ENCODE assay signal across 8 cellular contexts in genomic region chr15:39920510-39921273, GRCh38. TPM values are rescaled to one million over a fixed set of nuclear protein-coding genes. Genes with fewer than 3 reads are reported as not detected.
DNase-seq lines count a peak whose midpoint lies in the region; TF ChIP-seq lines count a peak whose summit lies in the region.

No MANE protein-coding gene starts in this region.

- H3K9ac ChIP-seq in GM23248 = peak overlapping the region; percentile 89

- peak; percentile 50 for TF ChIP-seq POLR2A in prostate gland (IDR thresholded peaks at IDR 0.05)

- H3K9me3 ChIP-seq in GM23248 (ENCODE audit: low read depth) (no peaks in the 10 kb centered on the region), left ventricle myocardium inferior (replicated peaks) (no peaks in the 10 kb centered on the region), prostate gland (no peaks in the 10 kb centered on the region)

- H3F3A ChIP-seq in GM23248 (ENCODE audit: insufficient read depth) = peaks cover 28% of the 10 kb centered on the region

- H3K79me2 ChIP-seq in GM23248 (ENCODE audit: insufficient read depth) = peaks cover 40% of the 10 kb centered on the region

- H3K4me3 ChIP-seq in GM23248 = peak overlapping the region; percentile 88
- H3K4me3 ChIP-seq in left ventricle myocardium inferior = peak overlapping the region; percentile 77
- H3K4me3 ChIP-seq in prostate gland = peak overlapping the region; percentile 74 to 80
- H3K4me3 ChIP-seq in urinary bladder (ENCODE audit: low read depth, low read length) = peak overlapping the region; percentile 51

- intact Hi-C loops in left ventricle myocardium inferior (cut with micrococcal nuclease) (no loop called here), prostate gland (cut with DNase I) (loop anchor here (2.0 kb wide), 1 partner anchor 14 kb away; the partner anchor contains the start of gene EIF2AK4)

- peak overlapping the region; percentile 89 for H3K4me2 ChIP-seq in GM23248 (ENCODE audit: unreplicated experiment)

- in situ Hi-C loops in G401 (cut with HindIII; ENCODE audit: low sequenced_read_pairs) (no loop called here), GM23248 (cut with MboI) (no loop called here)

- H3K36me3 ChIP-seq in GM23248 (ENCODE audit: low read depth) = 0 out of 2 replicates have a peak, but pooled peaks cover 3% of the 10 kb centered on the region
- H3K36me3 ChIP-seq in left ventricle myocardium inferior = no peaks in the 10 kb centered on the region
- H3K36me3 ChIP-seq in prostate gland = no peaks in the 10 kb centered on the region
- no peaks in the 10 kb centered on the region for H3K36me3 ChIP-seq in urinary bladder (ENCODE audit: insufficient read depth)

- H3K4me1 ChIP-seq in GM23248 (ENCODE audit: insufficient read depth) = peaks cover 45% of the 10 kb centered on the region
- peaks cover 23% of the 10 kb centered on the region for H3K4me1 ChIP-seq in left ventricle myocardium inferior
- no peaks in the 10 kb centered on the region for H3K4me1 ChIP-seq in prostate gland (replicated peaks)
- H3K4me1 ChIP-seq in urinary bladder (ENCODE audit: insufficient read depth) = no peaks in the 10 kb centered on the region

- no peaks in the 10 kb centered on the region for H4K20me1 ChIP-seq in GM23248 (ENCODE audit: insufficient read depth)

- H3K27me3 ChIP-seq in GM23248 (replicated peaks; ENCODE audit: insufficient read depth) = no peaks in the 10 kb centered on the region
- H3K27me3 ChIP-seq in left ventricle myocardium inferior (ENCODE audit: low read depth) = peaks cover 29% of the 10 kb centered on the region
- H3K27me3 ChIP-seq in prostate gland (replicated peaks; ENCODE audit: insufficient read depth) = no peaks in the 10 kb centered on the region

- TF ChIP-seq CTCF in left ventricle myocardium inferior (IDR thresholded peaks at IDR 0.05; ENCODE audit: borderline replicate concordance) (no peak), prostate gland (IDR thresholded peaks at IDR 0.05) (peak in 1 of 4 experiments; percentile 37)

- WGBS in GM23248 (ENCODE audit: low coverage in 1 of 2, low lambda C conversion rate in 2 of 2, missing lambda C conversion rate in 2 of 2), 2 experiments = 0 to 1% methylated on average over 51 to 56 of the region's 70 CpGs
- under 1% methylated on average over 57 of the region's 70 CpGs for WGBS in prostate gland
- under 1% methylated on average over 70 of the region's 70 CpGs for WGBS in urinary bladder

- H3K27ac ChIP-seq in GM23248 (peak overlapping the region; percentile 92), left ventricle myocardium inferior (replicated peaks) (peak overlapping the region; percentile 76), prostate gland (peak overlapping the region; percentile 78 to 80), urinary bladder (ENCODE audit: low read depth) (peak overlapping the region; percentile 31)

- H2AFZ ChIP-seq in GM23248 = peak overlapping the region; percentile 93

- no peaks in the 10 kb centered on the region for H3K9me2 ChIP-seq in GM23248 (ENCODE audit: insufficient read depth)

- DNase-seq in G401 (ENCODE audit: low spot score) (peak; percentile 79), GM23248 (peak; percentile 97), Kasumi-1 (lab: John Stamatoyannopoulos, UW) (peak; percentile 8 to 28), T follicular helper cell (ENCODE audit: low read depth) (peak; percentile 59), amniotic epithelial cell (ENCODE audit: low read depth) (peak; percentile 65), left ventricle myocardium inferior (peak; percentile 79), prostate gland (ENCODE audit: low spot score) (peak; percentile 57)

RNA-seq across cellular contexts. Expression of gene GPR176, which starts 0.6 kb away (rescaled TPM):
- total RNA-seq in G401 (2014; rRNA removed; shearing (Covaris generic)) = 0.98 and 2.0 TPM in 2 replicates
- total RNA-seq in GM23248 (2014; rRNA removed; shearing (Covaris generic)) = 254 and 307 TPM in 2 replicates
- polyA plus RNA-seq in GM23248 (2016; fragmentation: Nextera tagmentation; extraction: Ambion mirVana) = 156 and 161 TPM in 2 replicates
- total RNA-seq in left ventricle myocardium inferior = 1.6 TPM
- 10 to 100 TPM; 26.2 to 28.3 TPM for total RNA-seq in prostate gland
- 8.6 TPM for total RNA-seq in urinary bladder
- polyA plus RNA-seq in urinary bladder = 4.9 TPM

RNA-seq across cellular contexts. Expression of gene EIF2AK4, which starts 13.2 kb away (rescaled TPM):
- total RNA-seq in G401 (2014; rRNA removed; shearing (Covaris generic)) = 44.1 and 54.8 TPM in 2 replicates
- 54.6 and 74.1 TPM in 2 replicates for total RNA-seq in GM23248 (2014; rRNA removed; shearing (Covaris generic))
- polyA plus RNA-seq in GM23248 (2016; fragmentation: Nextera tagmentation; extraction: Ambion mirVana) (79.3 and 79.8 TPM in 2 replicates), urinary bladder (23.1 TPM)
- total RNA-seq in left ventricle myocardium inferior (21.3 TPM), prostate gland (10 to 100 TPM; 42.3 to 57.7 TPM), urinary bladder (49.3 TPM)

Comparison
In these comparisons a context has a peak if more than half of its experiments do, and no peak if none do; other contexts are left out.
1. Peak in every context shown above with its lines: DNase-seq, H3K4me3 ChIP-seq and H3K27ac ChIP-seq.
2. DNase-seq: peak in every context shown above with its lines; median percentile 97 in GM23248; 79 in G401; 79 in left ventricle myocardium inferior; 65 in amniotic epithelial cell; 59 in T follicular helper cell; 57 in prostate gland; 18 in Kasumi-1.
3. H3K27ac ChIP-seq: peak in every context shown above with its lines; median percentile 92 in GM23248; 79 in prostate gland; 76 in left ventricle myocardium inferior; 31 in urinary bladder.